ENCODE assay signal across 24 cellular contexts in the genomic region with DNA sequence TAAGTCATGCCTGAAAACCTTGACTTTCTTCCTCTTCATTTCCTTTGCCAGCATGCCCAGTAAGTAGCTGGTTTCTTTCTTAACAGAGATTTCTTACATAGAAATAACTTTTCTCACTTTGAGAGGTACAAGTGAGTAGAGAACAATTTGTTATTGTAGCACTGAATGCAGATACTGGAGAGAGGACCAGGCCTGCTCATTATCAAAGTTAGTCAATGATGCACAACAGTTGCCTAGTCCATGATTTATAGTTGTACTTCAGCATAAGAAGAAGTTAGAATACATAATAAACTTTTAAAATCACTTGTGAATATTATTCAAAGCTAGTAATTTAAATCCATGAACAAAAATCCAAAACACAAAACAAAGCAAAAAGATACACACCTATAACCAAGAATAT.
"Had no signal": no experiment of that assay in that cellular context is flagged by ENCODE, and none has a peak within 500 bp of the region (broad histone marks: within the 10 kb centered on the region; RNA-seq: fewer than 3 reads in every experiment).

No MANE protein-coding gene starts in this region.

- H3K4me3 ChIP-seq: coronary artery, dorsolateral prefrontal cortex, esophagus squamous epithelium, gastrocnemius medialis, heart right ventricle, left lung, lower lobe of right lung had no signal

- H3K27me3 ChIP-seq: dorsolateral prefrontal cortex, esophagus squamous epithelium, gastrocnemius medialis, heart right ventricle, left lung had no signal

- H3K27ac Mint-ChIP-seq: memory B cell; naive thymus-derived CD4-positive, alpha-beta T cell had no signal

- H3K4me3 Mint-ChIP-seq: memory B cell; naive thymus-derived CD4-positive, alpha-beta T cell had no signal

- DNase-seq: dermis blood vessel endothelial cell; dorsolateral prefrontal cortex; effector CD4-positive, alpha-beta T cell; effector memory CD4-positive, alpha-beta T cell; erythroblast; esophagus squamous epithelium; foreskin fibroblast; foreskin melanocyte; gastrocnemius medialis; glutamatergic neuron; head of caudate nucleus; heart right ventricle; hippocampal formation; left cardiac atrium; left lung; left ventricle myocardium superior; lower lobe of right lung; mesendoderm; midbrain; naive thymus-derived CD4-positive, alpha-beta T cell had no signal

- H3K27me3 Mint-ChIP-seq: memory B cell; naive thymus-derived CD4-positive, alpha-beta T cell had no signal

- H3K27ac ChIP-seq: coronary artery, epithelial cell of prostate, esophagus squamous epithelium, gastrocnemius medialis, heart right ventricle, left lung, lower lobe of right lung had no signal

- H3K4me1 ChIP-seq: esophagus squamous epithelium, heart right ventricle, left lung, lower lobe of right lung had no signal

- ATAC-seq: esophagus mucosa; gastrocnemius medialis; heart right ventricle; left cardiac atrium; left lung; left ventricle myocardium superior; lower lobe of right lung; naive thymus-derived CD4-positive, alpha-beta T cell had no signal

- H3K9me3 ChIP-seq: gastrocnemius medialis had no signal
